In genomic region chr19:45682908-45683307, GRCh38 we compare ENCODE assay signal across 15 cellular contexts. TPM values are rescaled to one million over a fixed set of nuclear protein-coding genes. Genes with fewer than 3 reads are reported as not detected.
"Had no signal": no experiment of that assay in that cellular context is flagged by ENCODE, and none has a peak within 500 bp of the region (broad histone marks: within the 10 kb centered on the region; RNA-seq: fewer than 3 reads in every experiment).

No MANE protein-coding gene starts in this region.

- H3K27me3 Mint-ChIP-seq: naive thymus-derived CD4-positive, alpha-beta T cell had no signal

- ATAC-seq: activated CD8-positive, alpha-beta T cell treated with anti-CD3 and anti-CD28 coated beads, Interleukin-2, amount 10 ng/mL, durations not matched to agents 7 days and 5 days; left lung; mucosa of descending colon; naive thymus-derived CD4-positive, alpha-beta T cell; stimulated activated memory B cell treated with anti-CD40 and anti-IgM and Interleukin-4, amounts not matched to agents 10 μg/mL and 1 μg/mL and 100 μg/mL, for 72 hours had no signal

- H3K4me3 ChIP-seq: esophagus muscularis mucosa, left lung, mucosa of descending colon, transverse colon had no signal

- DNase-seq: activated CD8-positive, alpha-beta memory T cell treated with anti-CD3 and anti-CD28 coated beads, Interleukin-2, amount 50 U/mL, for 4 hours; activated CD8-positive, alpha-beta T cell treated with anti-CD3 and anti-CD28 coated beads, Interleukin-2, amount 10 ng/mL, durations not matched to agents 7 days and 5 days; activated gamma-delta T cell treated with Interleukin-2 at 50 U/mL for 16 hours; aorta; left lung; mammary epithelial cell; mucosa of descending colon; naive thymus-derived CD4-positive, alpha-beta T cell; posterior cingulate gyrus; stimulated activated CD4-positive, alpha-beta T cell treated with anti-CD3 and anti-CD28 coated beads, Interleukin-2, amount 100 ng/mL, for 48 hours; T-helper 1 cell; transverse colon; WERI-Rb-1 had no signal

- H3K9me3 Mint-ChIP-seq: naive thymus-derived CD4-positive, alpha-beta T cell; stimulated activated memory B cell treated with anti-CD40 and anti-IgM and Interleukin-4, amounts not matched to agents 10 μg/mL and 1 μg/mL and 100 μg/mL, for 72 hours had no signal

- H3K27ac Mint-ChIP-seq: activated CD8-positive, alpha-beta T cell treated with anti-CD3 and anti-CD28 coated beads, Interleukin-2, amount 10 ng/mL, durations not matched to agents 7 days and 5 days; stimulated activated memory B cell treated with anti-CD40 and anti-IgM and Interleukin-4, amounts not matched to agents 10 μg/mL and 1 μg/mL and 100 μg/mL, for 72 hours had no signal

- H3K4me3 Mint-ChIP-seq: activated CD8-positive, alpha-beta T cell treated with anti-CD3 and anti-CD28 coated beads, Interleukin-2, amount 10 ng/mL, durations not matched to agents 7 days and 5 days; stimulated activated memory B cell treated with anti-CD40 and anti-IgM and Interleukin-4, amounts not matched to agents 10 μg/mL and 1 μg/mL and 100 μg/mL, for 72 hours had no signal

- H3K27ac ChIP-seq: left lung, WERI-Rb-1 had no signal

- H3K9me3 ChIP-seq: esophagus muscularis mucosa, left lung, mucosa of descending colon, transverse colon had no signal

RNA-seq across cellular contexts. Expression of gene GIPR, which starts 14.9 kb away (rescaled TPM):
- total RNA-seq: esophagus muscularis mucosa had no signal
